ENCODE assay signal across 8 cellular contexts in the genomic region with DNA sequence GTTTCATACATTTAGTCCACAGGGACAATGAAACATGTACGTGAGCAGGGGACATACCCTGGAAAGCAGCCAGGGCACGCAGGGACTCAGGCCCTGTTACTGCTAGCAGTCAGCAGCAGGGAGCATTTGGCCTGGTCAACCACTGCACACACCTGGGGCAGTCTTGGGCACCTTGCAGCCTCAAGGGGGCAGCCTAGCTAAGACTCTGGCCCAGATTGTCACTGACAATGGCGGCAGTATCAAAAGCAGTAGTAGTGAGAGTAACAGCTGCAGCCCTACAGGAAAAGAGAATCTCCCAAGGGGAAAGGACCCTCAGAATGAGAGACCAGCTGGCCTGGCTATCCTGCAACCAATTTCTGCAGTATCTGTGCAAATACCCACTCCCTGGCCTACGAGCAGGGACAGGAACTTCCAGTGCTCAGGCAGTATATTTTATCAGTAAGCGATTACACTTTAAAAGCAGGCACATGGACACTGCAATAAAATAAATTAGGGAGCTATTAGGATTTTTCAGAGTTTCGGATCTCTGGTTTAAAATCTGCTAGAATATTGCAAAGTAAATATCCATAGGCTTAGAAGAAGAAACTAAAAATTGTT.
DNase-seq lines count a peak whose midpoint lies in the region; ATAC-seq and TF ChIP-seq lines count a peak whose summit lies in the region.

No MANE protein-coding gene starts in this region.

- H3K27me3 ChIP-seq in A673 (replicated peaks; ENCODE audit: insufficient read depth, low read depth, low read length, poor library complexity) (no peaks in the 10 kb centered on the region), mesendoderm (ENCODE audit: insufficient read depth, low read length, poor library complexity) (no peaks in the 10 kb centered on the region)

- peak; percentile 76 for TF ChIP-seq CTCF in A673 (conservative IDR thresholded peaks at IDR 0.05; ENCODE audit: low read depth, low read length)

- H3K9me3 ChIP-seq in A673 (ENCODE audit: low read depth, low read length, poor library complexity, severe bottlenecking), result no peaks in the 10 kb centered on the region

- CTCF ChIA-PET in A673 (lab: Charles Lee), result interaction anchor here (1.5 kb wide), 1 partner anchor 228 kb away, joined by 15 read pairs; no protein-coding TSS in a partner anchor
- CTCF ChIA-PET in activated CD4-positive, alpha-beta T cell treated with anti-CD3 and anti-CD28 coated beads, Interleukin-2, amount 10 ng/mL, durations not matched to agents 7 days and 5 days (lab: Charles Lee), result interaction anchor here (1.0 to 3.2 kb wide), 3 partner anchors 12 to 228 kb away, joined by 3 to 16 read pairs (median 3); no protein-coding TSS in a partner anchor

- H3K36me3 ChIP-seq in A673 (ENCODE audit: insufficient read depth, low read length, poor library complexity, severe bottlenecking), result no peaks in the 10 kb centered on the region
- H3K36me3 ChIP-seq in mesendoderm (ENCODE audit: control insufficient read depth, insufficient read depth, low read length), result no peaks in the 10 kb centered on the region

- no peaks in the 10 kb centered on the region for H3K9me3 Mint-ChIP-seq in activated CD4-positive, alpha-beta T cell treated with anti-CD3 and anti-CD28 coated beads, Interleukin-2, amount 10 ng/mL, durations not matched to agents 7 days and 5 days

- no peak overlapping the region for H2AK5ac ChIP-seq in mesendoderm (ENCODE audit: low read length)

- no peak overlapping the region for H3K27ac Mint-ChIP-seq in activated CD4-positive, alpha-beta T cell treated with anti-CD3 and anti-CD28 coated beads, Interleukin-2, amount 10 ng/mL, durations not matched to agents 7 days and 5 days

- no peak overlapping the region for H3K18ac ChIP-seq in mesendoderm (ENCODE audit: low read length)

- no peaks in the 10 kb centered on the region for H3K79me1 ChIP-seq in mesendoderm (ENCODE audit: low read length)

- H4K5ac ChIP-seq in mesendoderm (ENCODE audit: low read length), result no peak overlapping the region

- H3K79me2 ChIP-seq in mesendoderm (ENCODE audit: control insufficient read depth, insufficient read depth, low read length), result no peaks in the 10 kb centered on the region

- H3K23ac ChIP-seq in mesendoderm (ENCODE audit: low read length), result no peak overlapping the region

- H3K4me3 Mint-ChIP-seq in activated CD4-positive, alpha-beta T cell treated with anti-CD3 and anti-CD28 coated beads, Interleukin-2, amount 10 ng/mL, durations not matched to agents 7 days and 5 days, result no peak overlapping the region

- no peak overlapping the region for H2BK5ac ChIP-seq in mesendoderm (ENCODE audit: low read length)

- intact Hi-C loops in A673 (cut with micrococcal nuclease; ENCODE audit: unreplicated experiment), result loop anchor here (2.0 to 10.0 kb wide), 2 partner anchors 228 to 428 kb away; no protein-coding TSS in a partner anchor

- no peak overlapping the region for H2BK120ac ChIP-seq in mesendoderm (ENCODE audit: low read depth, low read length)

- BruUV-seq in A673 (replicated peaks; lab: Mats Ljungman, UMichigan), result no TSS peak

- no peak overlapping the region for H3K4ac ChIP-seq in mesendoderm (ENCODE audit: low read depth, low read length)

- H3K27me3 Mint-ChIP-seq in activated CD4-positive, alpha-beta T cell treated with anti-CD3 and anti-CD28 coated beads, Interleukin-2, amount 10 ng/mL, durations not matched to agents 7 days and 5 days, result peaks cover 1% of the 10 kb centered on the region

- H3K27ac ChIP-seq in A673 (ENCODE audit: low read depth, low read length, poor library complexity, severe bottlenecking) (no peak overlapping the region), mesendoderm (ENCODE audit: low read depth, low read length) (no peak overlapping the region)

- WGBS in mesendoderm (ENCODE audit: extremely low coverage, insufficient coverage, low lambda C conversion rate), result no CpG with 5 or more reads among the region's 6 CpGs

- H3K56ac ChIP-seq in mesendoderm (ENCODE audit: low read length), result no peak overlapping the region

- no peaks in the 10 kb centered on the region for H3K36me3 Mint-ChIP-seq in activated CD4-positive, alpha-beta T cell treated with anti-CD3 and anti-CD28 coated beads, Interleukin-2, amount 10 ng/mL, durations not matched to agents 7 days and 5 days (ENCODE audit: low read depth)

- H4K8ac ChIP-seq in mesendoderm (ENCODE audit: low read depth, low read length), result no peak overlapping the region

- no peaks in the 10 kb centered on the region for H3K4me1 Mint-ChIP-seq in activated CD4-positive, alpha-beta T cell treated with anti-CD3 and anti-CD28 coated beads, Interleukin-2, amount 10 ng/mL, durations not matched to agents 7 days and 5 days

- no peak overlapping the region for H2BK15ac ChIP-seq in mesendoderm (replicated peaks; ENCODE audit: low read depth)

- H3K4me3 ChIP-seq in A673 (ENCODE audit: low read depth, low read length, poor library complexity, severe bottlenecking), result no peak overlapping the region
- H3K4me3 ChIP-seq in mesendoderm (ENCODE audit: low read length), result no peak overlapping the region

- H3K4me2 ChIP-seq in mesendoderm (ENCODE audit: low read length), result no peak overlapping the region

- DNase-seq in A673 (ENCODE audit: low spot score) (peak; percentile 61), NCI-H226 (peak; percentile 31), ecto neural progenitor cell (ENCODE audit: low spot score) (peak; percentile 80), mesendoderm (peak; percentile 91)
- peak; percentile 69 for DNase-seq in activated CD4-positive, alpha-beta T cell treated with anti-CD3 and anti-CD28 coated beads, Interleukin-2, amount 10 ng/mL, durations not matched to agents 7 days and 5 days
- peak; percentile 21 for DNase-seq in stimulated activated CD8-positive, alpha-beta memory T cell treated with anti-CD3 and anti-CD28 coated beads, Interleukin-7, amount 100 ng/mL, for 1 hour (ENCODE audit: low read depth in 2 of 2)

- H3K4me1 ChIP-seq in A673 (ENCODE audit: insufficient read depth, low read length, poor library complexity, severe bottlenecking) (no peaks in the 10 kb centered on the region), mesendoderm (ENCODE audit: control insufficient read depth, low read depth, low read length) (no peaks in the 10 kb centered on the region)

- no peak overlapping the region for H3K9ac ChIP-seq in mesendoderm (ENCODE audit: low read length)

- POLR2A ChIA-PET in A673 (lab: Charles Lee; ENCODE audit: low non-redundant PET), result no interaction called here
- POLR2A ChIA-PET in activated CD4-positive, alpha-beta T cell treated with anti-CD3 and anti-CD28 coated beads, Interleukin-2, amount 10 ng/mL, durations not matched to agents 7 days and 5 days (lab: Charles Lee), result no interaction called here

- ATAC-seq in GM18861 (IDR thresholded peaks at IDR 0.05; ENCODE audit: unreplicated experiment) (peak; percentile 93), HG03025 (IDR thresholded peaks at IDR 0.05; ENCODE audit: low FRiP score, unreplicated experiment) (peak; percentile 95)

Comparison
In these comparisons a context has a peak if more than half of its experiments do, and no peak if none do; other contexts are left out.
1. DNase-seq: peak in every context shown above with its lines; median percentile 91 in mesendoderm; 80 in ecto neural progenitor cell; 69 in activated CD4-positive, alpha-beta T cell treated with anti-CD3 and anti-CD28 coated beads, Interleukin-2, amount 10 ng/mL, durations not matched to agents 7 days and 5 days; 61 in A673; 31 in NCI-H226; 21 in stimulated activated CD8-positive, alpha-beta memory T cell treated with anti-CD3 and anti-CD28 coated beads, Interleukin-7, amount 100 ng/mL, for 1 hour.